Comparison of ENCODE assay signal across 1 cellular context in the genomic region with DNA sequence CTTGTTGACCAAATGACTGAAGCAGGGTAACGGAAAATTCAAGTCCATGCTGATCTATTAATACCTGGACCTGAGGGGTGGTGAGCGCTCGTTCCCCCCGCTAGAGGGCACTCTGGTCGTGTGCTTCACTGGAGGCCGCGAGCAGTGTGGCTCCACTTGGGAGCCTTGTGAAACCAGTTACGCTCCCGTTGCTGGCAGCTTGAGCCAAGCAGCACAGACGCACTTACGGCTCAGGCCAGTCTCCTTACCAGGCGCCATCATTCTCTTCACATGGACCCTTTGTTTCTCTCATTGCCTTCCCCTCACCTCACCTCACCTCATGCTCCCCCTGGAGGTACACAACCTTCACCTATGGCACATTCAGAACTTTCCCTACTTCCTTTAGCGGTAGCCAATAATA.
TF ChIP-seq lines count a peak whose summit lies in the region.

No MANE protein-coding gene starts in this region.

TF ChIP-seq in HEK293, 187 proteins besides CTCF, POLR2A, EP300 and RAD21 (continued from another document and continues in another):
- TF ChIP-seq, protein P1, sequence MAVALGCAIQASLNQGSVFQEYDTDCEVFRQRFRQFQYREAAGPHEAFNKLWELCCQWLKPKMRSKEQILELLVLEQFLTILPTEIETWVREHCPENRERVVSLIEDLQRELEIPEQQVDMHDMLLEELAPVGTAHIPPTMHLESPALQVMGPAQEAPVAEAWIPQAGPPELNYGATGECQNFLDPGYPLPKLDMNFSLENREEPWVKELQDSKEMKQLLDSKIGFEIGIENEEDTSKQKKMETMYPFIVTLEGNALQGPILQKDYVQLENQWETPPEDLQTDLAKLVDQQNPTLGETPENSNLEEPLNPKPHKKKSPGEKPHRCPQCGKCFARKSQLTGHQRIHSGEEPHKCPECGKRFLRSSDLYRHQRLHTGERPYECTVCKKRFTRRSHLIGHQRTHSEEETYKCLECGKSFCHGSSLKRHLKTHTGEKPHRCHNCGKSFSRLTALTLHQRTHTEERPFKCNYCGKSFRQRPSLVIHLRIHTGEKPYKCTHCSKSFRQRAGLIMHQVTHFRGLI (tag by site-specific recombination; IDR thresholded peaks at IDR 0.05) = no peak
- TF ChIP-seq, protein P2, sequence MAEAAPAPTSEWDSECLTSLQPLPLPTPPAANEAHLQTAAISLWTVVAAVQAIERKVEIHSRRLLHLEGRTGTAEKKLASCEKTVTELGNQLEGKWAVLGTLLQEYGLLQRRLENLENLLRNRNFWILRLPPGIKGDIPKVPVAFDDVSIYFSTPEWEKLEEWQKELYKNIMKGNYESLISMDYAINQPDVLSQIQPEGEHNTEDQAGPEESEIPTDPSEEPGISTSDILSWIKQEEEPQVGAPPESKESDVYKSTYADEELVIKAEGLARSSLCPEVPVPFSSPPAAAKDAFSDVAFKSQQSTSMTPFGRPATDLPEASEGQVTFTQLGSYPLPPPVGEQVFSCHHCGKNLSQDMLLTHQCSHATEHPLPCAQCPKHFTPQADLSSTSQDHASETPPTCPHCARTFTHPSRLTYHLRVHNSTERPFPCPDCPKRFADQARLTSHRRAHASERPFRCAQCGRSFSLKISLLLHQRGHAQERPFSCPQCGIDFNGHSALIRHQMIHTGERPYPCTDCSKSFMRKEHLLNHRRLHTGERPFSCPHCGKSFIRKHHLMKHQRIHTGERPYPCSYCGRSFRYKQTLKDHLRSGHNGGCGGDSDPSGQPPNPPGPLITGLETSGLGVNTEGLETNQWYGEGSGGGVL (tag by site-specific recombination; IDR thresholded peaks at IDR 0.05) = no peak
- TF ChIP-seq, protein P3, sequence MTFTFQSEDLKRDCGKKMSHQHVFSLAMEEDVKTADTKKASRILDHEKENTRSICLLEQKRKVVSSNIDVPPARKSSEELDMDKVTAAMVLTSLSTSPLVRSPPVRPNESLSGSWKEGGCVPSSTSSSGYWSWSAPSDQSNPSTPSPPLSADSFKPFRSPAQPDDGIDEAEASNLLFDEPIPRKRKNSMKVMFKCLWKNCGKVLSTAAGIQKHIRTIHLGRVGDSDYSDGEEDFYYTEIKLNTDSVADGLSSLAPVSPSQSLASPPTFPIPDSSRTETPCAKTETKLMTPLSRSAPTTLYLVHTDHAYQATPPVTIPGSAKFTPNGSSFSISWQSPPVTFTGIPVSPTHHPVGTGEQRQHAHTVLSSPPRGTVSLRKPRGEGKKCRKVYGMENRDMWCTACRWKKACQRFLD (tag by site-specific recombination; IDR thresholded peaks at IDR 0.05) = no peak
- no peak for TF ChIP-seq GFI1B (tag by site-specific recombination; IDR thresholded peaks at IDR 0.05)
- TF ChIP-seq ZNF335 (tag by site-specific recombination; conservative IDR thresholded peaks at IDR 0.05) = 0 out of 2 replicates have a peak, but pooled peaks have one; percentile 25
- TF ChIP-seq ZNF391 (tag by site-specific recombination; IDR thresholded peaks at IDR 0.05; ENCODE audit: borderline replicate concordance, low read depth) = no peak
- peak; percentile 42; the same call in 1 of the 2 replicates for TF ChIP-seq YY1 (tag by site-specific recombination; IDR thresholded peaks at IDR 0.05)
- TF ChIP-seq ZNF174 (tag by site-specific recombination; IDR thresholded peaks at IDR 0.05) = no peak
- no peak for TF ChIP-seq ZNF837 (tag by site-specific recombination; IDR thresholded peaks at IDR 0.05)
- peak; percentile 79 for TF ChIP-seq GLIS2 (tag by site-specific recombination; IDR thresholded peaks at IDR 0.05)
- no peak for TF ChIP-seq ZNF292 (tag by site-specific recombination; IDR thresholded peaks at IDR 0.05; ENCODE audit: borderline replicate concordance, low read depth)
- TF ChIP-seq, protein P4, sequence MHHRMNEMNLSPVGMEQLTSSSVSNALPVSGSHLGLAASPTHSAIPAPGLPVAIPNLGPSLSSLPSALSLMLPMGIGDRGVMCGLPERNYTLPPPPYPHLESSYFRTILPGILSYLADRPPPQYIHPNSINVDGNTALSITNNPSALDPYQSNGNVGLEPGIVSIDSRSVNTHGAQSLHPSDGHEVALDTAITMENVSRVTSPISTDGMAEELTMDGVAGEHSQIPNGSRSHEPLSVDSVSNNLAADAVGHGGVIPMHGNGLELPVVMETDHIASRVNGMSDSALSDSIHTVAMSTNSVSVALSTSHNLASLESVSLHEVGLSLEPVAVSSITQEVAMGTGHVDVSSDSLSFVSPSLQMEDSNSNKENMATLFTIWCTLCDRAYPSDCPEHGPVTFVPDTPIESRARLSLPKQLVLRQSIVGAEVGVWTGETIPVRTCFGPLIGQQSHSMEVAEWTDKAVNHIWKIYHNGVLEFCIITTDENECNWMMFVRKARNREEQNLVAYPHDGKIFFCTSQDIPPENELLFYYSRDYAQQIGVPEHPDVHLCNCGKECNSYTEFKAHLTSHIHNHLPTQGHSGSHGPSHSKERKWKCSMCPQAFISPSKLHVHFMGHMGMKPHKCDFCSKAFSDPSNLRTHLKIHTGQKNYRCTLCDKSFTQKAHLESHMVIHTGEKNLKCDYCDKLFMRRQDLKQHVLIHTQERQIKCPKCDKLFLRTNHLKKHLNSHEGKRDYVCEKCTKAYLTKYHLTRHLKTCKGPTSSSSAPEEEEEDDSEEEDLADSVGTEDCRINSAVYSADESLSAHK (tag by site-specific recombination; IDR thresholded peaks at IDR 0.05) = no peak
- peak; percentile 94 for TF ChIP-seq ZNF654 (tag by site-specific recombination; IDR thresholded peaks at IDR 0.05; ENCODE audit: low read depth)
- no peak for TF ChIP-seq ZNF670 (tag by site-specific recombination; IDR thresholded peaks at IDR 0.05; ENCODE audit: low read depth)
- TF ChIP-seq, protein P5, sequence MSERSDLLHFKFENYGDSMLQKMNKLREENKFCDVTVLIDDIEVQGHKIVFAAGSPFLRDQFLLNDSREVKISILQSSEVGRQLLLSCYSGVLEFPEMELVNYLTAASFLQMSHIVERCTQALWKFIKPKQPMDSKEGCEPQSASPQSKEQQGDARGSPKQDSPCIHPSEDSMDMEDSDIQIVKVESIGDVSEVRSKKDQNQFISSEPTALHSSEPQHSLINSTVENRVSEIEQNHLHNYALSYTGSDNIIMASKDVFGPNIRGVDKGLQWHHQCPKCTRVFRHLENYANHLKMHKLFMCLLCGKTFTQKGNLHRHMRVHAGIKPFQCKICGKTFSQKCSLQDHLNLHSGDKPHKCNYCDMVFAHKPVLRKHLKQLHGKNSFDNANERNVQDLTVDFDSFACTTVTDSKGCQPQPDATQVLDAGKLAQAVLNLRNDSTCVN (tag by site-specific recombination; optimal IDR thresholded peaks at IDR 0.05) = no peak
- TF ChIP-seq REPIN1 (tag by site-specific recombination; IDR thresholded peaks at IDR 0.05; ENCODE audit: low read depth) = no peak
- no peak for TF ChIP-seq ZNF621 (tag by site-specific recombination; IDR thresholded peaks at IDR 0.05)
- no peak for TF ChIP-seq ZNF768 (tag by site-specific recombination; IDR thresholded peaks at IDR 0.05)
- TF ChIP-seq ZNF2 (tag by site-specific recombination; IDR thresholded peaks at IDR 0.05) = peak; percentile 67; the same call in 1 of the 2 replicates
- no peak for TF ChIP-seq ZNF426 (tag by site-specific recombination; IDR thresholded peaks at IDR 0.05)
- no peak for TF ChIP-seq ZNF221 (tag by site-specific recombination; IDR thresholded peaks at IDR 0.05; ENCODE audit: borderline replicate concordance)
- no peak for TF ChIP-seq ZNF501 (tag by site-specific recombination; IDR thresholded peaks at IDR 0.05)
- TF ChIP-seq BCL11A (tag by site-specific recombination; IDR thresholded peaks at IDR 0.05; ENCODE audit: low read depth) = no peak
- no peak for TF ChIP-seq SP3 (tag by site-specific recombination; IDR thresholded peaks at IDR 0.05)
- no peak for TF ChIP-seq ZBTB1 (tag by site-specific recombination; IDR thresholded peaks at IDR 0.05)
- TF ChIP-seq, protein P6, sequence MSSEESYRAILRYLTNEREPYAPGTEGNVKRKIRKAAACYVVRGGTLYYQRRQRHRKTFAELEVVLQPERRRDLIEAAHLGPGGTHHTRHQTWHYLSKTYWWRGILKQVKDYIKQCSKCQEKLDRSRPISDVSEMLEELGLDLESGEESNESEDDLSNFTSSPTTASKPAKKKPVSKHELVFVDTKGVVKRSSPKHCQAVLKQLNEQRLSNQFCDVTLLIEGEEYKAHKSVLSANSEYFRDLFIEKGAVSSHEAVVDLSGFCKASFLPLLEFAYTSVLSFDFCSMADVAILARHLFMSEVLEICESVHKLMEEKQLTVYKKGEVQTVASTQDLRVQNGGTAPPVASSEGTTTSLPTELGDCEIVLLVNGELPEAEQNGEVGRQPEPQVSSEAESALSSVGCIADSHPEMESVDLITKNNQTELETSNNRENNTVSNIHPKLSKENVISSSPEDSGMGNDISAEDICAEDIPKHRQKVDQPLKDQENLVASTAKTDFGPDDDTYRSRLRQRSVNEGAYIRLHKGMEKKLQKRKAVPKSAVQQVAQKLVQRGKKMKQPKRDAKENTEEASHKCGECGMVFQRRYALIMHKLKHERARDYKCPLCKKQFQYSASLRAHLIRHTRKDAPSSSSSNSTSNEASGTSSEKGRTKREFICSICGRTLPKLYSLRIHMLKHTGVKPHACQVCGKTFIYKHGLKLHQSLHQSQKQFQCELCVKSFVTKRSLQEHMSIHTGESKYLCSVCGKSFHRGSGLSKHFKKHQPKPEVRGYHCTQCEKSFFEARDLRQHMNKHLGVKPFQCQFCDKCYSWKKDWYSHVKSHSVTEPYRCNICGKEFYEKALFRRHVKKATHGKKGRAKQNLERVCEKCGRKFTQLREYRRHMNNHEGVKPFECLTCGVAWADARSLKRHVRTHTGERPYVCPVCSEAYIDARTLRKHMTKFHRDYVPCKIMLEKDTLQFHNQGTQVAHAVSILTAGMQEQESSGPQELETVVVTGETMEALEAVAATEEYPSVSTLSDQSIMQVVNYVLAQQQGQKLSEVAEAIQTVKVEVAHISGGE (tag by site-specific recombination; conservative IDR thresholded peaks at IDR 0.05; ENCODE audit: low read depth) = no peak
- no peak for TF ChIP-seq ZNF561 (tag by site-specific recombination; IDR thresholded peaks at IDR 0.05; ENCODE audit: borderline replicate concordance)
- no peak for TF ChIP-seq ZNF510 (tag by site-specific recombination; IDR thresholded peaks at IDR 0.05; ENCODE audit: insufficient replicate concordance)
- TF ChIP-seq ZNF707 (tag by site-specific recombination; IDR thresholded peaks at IDR 0.05) = no peak
- TF ChIP-seq ZNF132 (tag by site-specific recombination; IDR thresholded peaks at IDR 0.05; ENCODE audit: borderline replicate concordance) = no peak
- TF ChIP-seq ZNF664 (tag by site-specific recombination; IDR thresholded peaks at IDR 0.05) = no peak
- TF ChIP-seq ZNF521 (tag by site-specific recombination; IDR thresholded peaks at IDR 0.05) = no peak
- no peak for TF ChIP-seq ZNF76 (tag by site-specific recombination; IDR thresholded peaks at IDR 0.05; ENCODE audit: borderline replicate concordance, low read depth)
- no peak for TF ChIP-seq ZNF140 (tag by site-specific recombination; IDR thresholded peaks at IDR 0.05)
- no peak for TF ChIP-seq SETDB1 (IDR thresholded peaks at IDR 0.05; ENCODE audit: insufficient read length, low read length)
- no peak for TF ChIP-seq ZNF529 (tag by site-specific recombination; IDR thresholded peaks at IDR 0.05; ENCODE audit: insufficient replicate concordance)
- no peak for TF ChIP-seq ZNF311 (tag by site-specific recombination; IDR thresholded peaks at IDR 0.05; ENCODE audit: borderline replicate concordance)
- TF ChIP-seq ZNF239 (tag by site-specific recombination; IDR thresholded peaks at IDR 0.05) = no peak
- no peak for TF ChIP-seq KLF8 (tag by site-specific recombination; IDR thresholded peaks at IDR 0.05)
- TF ChIP-seq ZBTB8A (tag by site-specific recombination; IDR thresholded peaks at IDR 0.05) = no peak
- no peak for TF ChIP-seq ZNF530 (tag by site-specific recombination; IDR thresholded peaks at IDR 0.05; ENCODE audit: low read depth)
- TF ChIP-seq, protein P7, sequence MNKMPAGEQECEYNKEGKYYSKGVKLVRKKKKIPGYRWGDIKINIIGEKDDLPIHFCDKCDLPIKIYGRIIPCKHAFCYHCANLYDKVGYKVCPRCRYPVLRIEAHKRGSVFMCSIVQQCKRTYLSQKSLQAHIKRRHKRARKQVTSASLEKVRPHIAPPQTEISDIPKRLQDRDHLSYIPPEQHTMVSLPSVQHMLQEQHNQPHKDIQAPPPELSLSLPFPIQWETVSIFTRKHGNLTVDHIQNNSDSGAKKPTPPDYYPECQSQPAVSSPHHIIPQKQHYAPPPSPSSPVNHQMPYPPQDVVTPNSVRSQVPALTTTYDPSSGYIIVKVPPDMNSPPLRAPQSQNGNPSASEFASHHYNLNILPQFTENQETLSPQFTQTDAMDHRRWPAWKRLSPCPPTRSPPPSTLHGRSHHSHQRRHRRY (tag by site-specific recombination; IDR thresholded peaks at IDR 0.05) = no peak
- TF ChIP-seq ZSCAN30 (tag by site-specific recombination; IDR thresholded peaks at IDR 0.05) = peak; percentile 86; the same call in 1 of the 2 replicates
- no peak for TF ChIP-seq SALL2 (tag by site-specific recombination; IDR thresholded peaks at IDR 0.05; ENCODE audit: borderline replicate concordance)
- TF ChIP-seq, protein P8, sequence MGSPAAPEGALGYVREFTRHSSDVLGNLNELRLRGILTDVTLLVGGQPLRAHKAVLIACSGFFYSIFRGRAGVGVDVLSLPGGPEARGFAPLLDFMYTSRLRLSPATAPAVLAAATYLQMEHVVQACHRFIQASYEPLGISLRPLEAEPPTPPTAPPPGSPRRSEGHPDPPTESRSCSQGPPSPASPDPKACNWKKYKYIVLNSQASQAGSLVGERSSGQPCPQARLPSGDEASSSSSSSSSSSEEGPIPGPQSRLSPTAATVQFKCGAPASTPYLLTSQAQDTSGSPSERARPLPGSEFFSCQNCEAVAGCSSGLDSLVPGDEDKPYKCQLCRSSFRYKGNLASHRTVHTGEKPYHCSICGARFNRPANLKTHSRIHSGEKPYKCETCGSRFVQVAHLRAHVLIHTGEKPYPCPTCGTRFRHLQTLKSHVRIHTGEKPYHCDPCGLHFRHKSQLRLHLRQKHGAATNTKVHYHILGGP (tag by site-specific recombination; IDR thresholded peaks at IDR 0.05) = no peak
- TF ChIP-seq, protein P9, sequence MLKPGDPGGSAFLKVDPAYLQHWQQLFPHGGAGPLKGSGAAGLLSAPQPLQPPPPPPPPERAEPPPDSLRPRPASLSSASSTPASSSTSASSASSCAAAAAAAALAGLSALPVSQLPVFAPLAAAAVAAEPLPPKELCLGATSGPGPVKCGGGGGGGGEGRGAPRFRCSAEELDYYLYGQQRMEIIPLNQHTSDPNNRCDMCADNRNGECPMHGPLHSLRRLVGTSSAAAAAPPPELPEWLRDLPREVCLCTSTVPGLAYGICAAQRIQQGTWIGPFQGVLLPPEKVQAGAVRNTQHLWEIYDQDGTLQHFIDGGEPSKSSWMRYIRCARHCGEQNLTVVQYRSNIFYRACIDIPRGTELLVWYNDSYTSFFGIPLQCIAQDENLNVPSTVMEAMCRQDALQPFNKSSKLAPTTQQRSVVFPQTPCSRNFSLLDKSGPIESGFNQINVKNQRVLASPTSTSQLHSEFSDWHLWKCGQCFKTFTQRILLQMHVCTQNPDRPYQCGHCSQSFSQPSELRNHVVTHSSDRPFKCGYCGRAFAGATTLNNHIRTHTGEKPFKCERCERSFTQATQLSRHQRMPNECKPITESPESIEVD (tag by site-specific recombination; IDR thresholded peaks at IDR 0.05) = no peak
- TF ChIP-seq ZNF274 (IDR thresholded peaks at IDR 0.05; ENCODE audit: low read length) = no peak
- TF ChIP-seq ZNF274 (tag by site-specific recombination; IDR thresholded peaks at IDR 0.05; ENCODE audit: borderline replicate concordance) = no peak
- TF ChIP-seq ZNF747 (tag by site-specific recombination; IDR thresholded peaks at IDR 0.05) = no peak
